In genomic region chr5:57258052-57258451, GRCh38 we compare ENCODE assay signal across 20 cellular contexts.
DNase-seq lines count a peak whose midpoint lies in the region; ATAC-seq and TF ChIP-seq lines count a peak whose summit lies in the region.
"Had no signal": no experiment of that assay in that cellular context is flagged by ENCODE, and none has a peak within 500 bp of the region (broad histone marks: within the 10 kb centered on the region; RNA-seq: fewer than 3 reads in every experiment).

No MANE protein-coding gene starts in this region.

- no peak for DNase-seq in activated CD8-positive, alpha-beta T cell treated with anti-CD3 and anti-CD28 coated beads for 36 hours
- DNase-seq in activated CD8-positive, alpha-beta T cell treated with anti-CD3 and anti-CD28 coated beads, Interleukin-2, amount 10 ng/mL, durations not matched to agents 7 days and 5 days: no peak
- no peak for DNase-seq in CD8-positive, alpha-beta memory T cell
- no peak for DNase-seq in activated naive CD8-positive, alpha-beta T cell treated with anti-CD3 and anti-CD28 coated beads for 36 hours
- no peak for DNase-seq in naive thymus-derived CD8-positive, alpha-beta T cell
- DNase-seq in occipital lobe (lab: John Stamatoyannopoulos, UW): no peak
- DNase-seq in COLO829 (ENCODE audit: low spot score): no peak
- no peak for DNase-seq in effector CD8-positive, alpha-beta T cell (lab: John Stamatoyannopoulos, UW)
- DNase-seq: DMS79 treated with DMSO at 0.1 percent for 48 hours, GDM1, KBM-7, NCI-H1092 treated with DMSO at 0.1 percent for 48 hours, NCI-H1694 treated with DMSO at 0.1 percent for 48 hours, NCI-H345, NCI-H69, PC-9 had no signal

- H3K9me3 ChIP-seq in CD8-positive, alpha-beta memory T cell (ENCODE audit: low read length): no peaks in the 10 kb centered on the region
- H3K9me3 ChIP-seq: A549 had no signal

- CTCF ChIA-PET in activated CD8-positive, alpha-beta T cell treated with anti-CD3 and anti-CD28 coated beads for 36 hours (lab: Charles Lee): no interaction called here
- CTCF ChIA-PET in activated CD8-positive, alpha-beta T cell treated with anti-CD3 and anti-CD28 coated beads, Interleukin-2, amount 10 ng/mL, durations not matched to agents 7 days and 5 days (lab: Charles Lee): no interaction called here
- CTCF ChIA-PET in CD8-positive, alpha-beta memory T cell (lab: Charles Lee): no interaction called here

- no peaks in the 10 kb centered on the region for H3K9me3 Mint-ChIP-seq in activated CD8-positive, alpha-beta T cell treated with anti-CD3 and anti-CD28 coated beads for 36 hours
- H3K9me3 Mint-ChIP-seq in activated CD8-positive, alpha-beta T cell treated with anti-CD3 and anti-CD28 coated beads, Interleukin-2, amount 10 ng/mL, durations not matched to agents 7 days and 5 days (ENCODE audit: insufficient read depth): no peaks in the 10 kb centered on the region
- no peaks in the 10 kb centered on the region for H3K9me3 Mint-ChIP-seq in CD8-positive, alpha-beta memory T cell
- H3K9me3 Mint-ChIP-seq in activated naive CD8-positive, alpha-beta T cell treated with anti-CD3 and anti-CD28 coated beads for 36 hours: no peaks in the 10 kb centered on the region
- no peaks in the 10 kb centered on the region for H3K9me3 Mint-ChIP-seq in naive thymus-derived CD8-positive, alpha-beta T cell
- H3K9me3 Mint-ChIP-seq: CD14-positive monocyte, GM23338 had no signal

- H3K27ac Mint-ChIP-seq in activated CD8-positive, alpha-beta T cell treated with anti-CD3 and anti-CD28 coated beads for 36 hours: peak overlapping the region; percentile 1
- H3K27ac Mint-ChIP-seq in activated CD8-positive, alpha-beta T cell treated with anti-CD3 and anti-CD28 coated beads, Interleukin-2, amount 10 ng/mL, durations not matched to agents 7 days and 5 days: no peak overlapping the region
- peak overlapping the region in 5 of 8 donors; percentile 2 to 85 (median 31) for H3K27ac Mint-ChIP-seq in CD8-positive, alpha-beta memory T cell
- H3K27ac Mint-ChIP-seq in activated naive CD8-positive, alpha-beta T cell treated with anti-CD3 and anti-CD28 coated beads for 36 hours: peak overlapping the region; percentile 9
- peak overlapping the region in 6 of 10 donors; percentile 4 to 73 (median 38) for H3K27ac Mint-ChIP-seq in naive thymus-derived CD8-positive, alpha-beta T cell
- H3K27ac Mint-ChIP-seq: GM23338 had no signal

- no peak for TF ChIP-seq CTCF in activated CD8-positive, alpha-beta T cell treated with anti-CD3 and anti-CD28 coated beads for 36 hours (IDR thresholded peaks at IDR 0.05)

- ATAC-seq in activated CD8-positive, alpha-beta T cell treated with anti-CD3 and anti-CD28 coated beads for 36 hours: no peak
- ATAC-seq in activated CD8-positive, alpha-beta T cell treated with anti-CD3 and anti-CD28 coated beads, Interleukin-2, amount 10 ng/mL, durations not matched to agents 7 days and 5 days: no peak
- ATAC-seq in naive thymus-derived CD8-positive, alpha-beta T cell: no peak
- ATAC-seq: A549, GM23338 had no signal

- H3K27me3 ChIP-seq in CD8-positive, alpha-beta memory T cell (ENCODE audit: insufficient read depth, low read length, poor library complexity, severe bottlenecking): no peaks in the 10 kb centered on the region

- POLR2A ChIA-PET in activated CD8-positive, alpha-beta T cell treated with anti-CD3 and anti-CD28 coated beads for 36 hours (lab: Charles Lee): no interaction called here
- POLR2A ChIA-PET in activated CD8-positive, alpha-beta T cell treated with anti-CD3 and anti-CD28 coated beads, Interleukin-2, amount 10 ng/mL, durations not matched to agents 7 days and 5 days (lab: Charles Lee): no interaction called here
- POLR2A ChIA-PET in CD8-positive, alpha-beta memory T cell (lab: Charles Lee): no interaction called here
- POLR2A ChIA-PET in naive thymus-derived CD8-positive, alpha-beta T cell (lab: Charles Lee): no interaction called here

- H3K4me1 Mint-ChIP-seq in activated CD8-positive, alpha-beta T cell treated with anti-CD3 and anti-CD28 coated beads for 36 hours (ENCODE audit: low read depth): peaks cover 47% of the 10 kb centered on the region
- peaks cover 8% of the 10 kb centered on the region for H3K4me1 Mint-ChIP-seq in activated CD8-positive, alpha-beta T cell treated with anti-CD3 and anti-CD28 coated beads, Interleukin-2, amount 10 ng/mL, durations not matched to agents 7 days and 5 days (ENCODE audit: low read depth)
- H3K4me1 Mint-ChIP-seq in CD8-positive, alpha-beta memory T cell: peaks cover 35 to 39% (median 38%) of the 10 kb centered on the region in 3 donors
- peaks cover 36% of the 10 kb centered on the region for H3K4me1 Mint-ChIP-seq in activated naive CD8-positive, alpha-beta T cell treated with anti-CD3 and anti-CD28 coated beads for 36 hours
- H3K4me1 Mint-ChIP-seq in naive thymus-derived CD8-positive, alpha-beta T cell: peaks cover 8 to 15% (median 13%) of the 10 kb centered on the region in 4 donors
- H3K4me1 Mint-ChIP-seq: GM23338 had no signal

- intact Hi-C loops in activated CD8-positive, alpha-beta T cell treated with anti-CD3 and anti-CD28 coated beads for 36 hours (cut with micrococcal nuclease): no loop called here

- no peaks in the 10 kb centered on the region for H3K27me3 Mint-ChIP-seq in activated CD8-positive, alpha-beta T cell treated with anti-CD3 and anti-CD28 coated beads for 36 hours
- H3K27me3 Mint-ChIP-seq in activated CD8-positive, alpha-beta T cell treated with anti-CD3 and anti-CD28 coated beads, Interleukin-2, amount 10 ng/mL, durations not matched to agents 7 days and 5 days (ENCODE audit: low read depth): no peaks in the 10 kb centered on the region
- H3K27me3 Mint-ChIP-seq in CD8-positive, alpha-beta memory T cell: no peaks in the 10 kb centered on the region
- H3K27me3 Mint-ChIP-seq in activated naive CD8-positive, alpha-beta T cell treated with anti-CD3 and anti-CD28 coated beads for 36 hours: no peaks in the 10 kb centered on the region
- H3K27me3 Mint-ChIP-seq in naive thymus-derived CD8-positive, alpha-beta T cell: no peaks in the 10 kb centered on the region

- H3K36me3 Mint-ChIP-seq in activated CD8-positive, alpha-beta T cell treated with anti-CD3 and anti-CD28 coated beads for 36 hours (ENCODE audit: low read depth): peaks cover 46% of the 10 kb centered on the region
- H3K36me3 Mint-ChIP-seq in activated CD8-positive, alpha-beta T cell treated with anti-CD3 and anti-CD28 coated beads, Interleukin-2, amount 10 ng/mL, durations not matched to agents 7 days and 5 days (ENCODE audit: low read depth): peaks cover 58% of the 10 kb centered on the region
- H3K36me3 Mint-ChIP-seq in CD8-positive, alpha-beta memory T cell: peaks cover 0 to 86% (median 16%) of the 10 kb centered on the region in 3 donors
- peaks cover 54% of the 10 kb centered on the region for H3K36me3 Mint-ChIP-seq in activated naive CD8-positive, alpha-beta T cell treated with anti-CD3 and anti-CD28 coated beads for 36 hours
- H3K36me3 Mint-ChIP-seq in naive thymus-derived CD8-positive, alpha-beta T cell: peaks cover 0 to 90% (median 15%) of the 10 kb centered on the region in 3 donors

- no peak overlapping the region for H3K4me3 Mint-ChIP-seq in activated CD8-positive, alpha-beta T cell treated with anti-CD3 and anti-CD28 coated beads for 36 hours
- no peak overlapping the region for H3K4me3 Mint-ChIP-seq in activated CD8-positive, alpha-beta T cell treated with anti-CD3 and anti-CD28 coated beads, Interleukin-2, amount 10 ng/mL, durations not matched to agents 7 days and 5 days
- H3K4me3 Mint-ChIP-seq in CD8-positive, alpha-beta memory T cell: no peak overlapping the region
- H3K4me3 Mint-ChIP-seq in activated naive CD8-positive, alpha-beta T cell treated with anti-CD3 and anti-CD28 coated beads for 36 hours: no peak overlapping the region
- H3K4me3 Mint-ChIP-seq in naive thymus-derived CD8-positive, alpha-beta T cell: no peak overlapping the region
- H3K4me3 Mint-ChIP-seq: CD14-positive monocyte, GM23338 had no signal

- peaks cover 51% of the 10 kb centered on the region for H3K36me3 ChIP-seq in CD8-positive, alpha-beta memory T cell (ENCODE audit: insufficient read depth, low read length)

- H3K27ac ChIP-seq in CD8-positive, alpha-beta memory T cell (ENCODE audit: low read depth, low read length): no peak overlapping the region
- H3K27ac ChIP-seq: A549, HL-60, PC-9 had no signal

- no peaks in the 10 kb centered on the region for H3K4me1 ChIP-seq in CD8-positive, alpha-beta memory T cell (ENCODE audit: insufficient read depth, low read length)
- H3K4me1 ChIP-seq: A549 had no signal

- H3K4me3 ChIP-seq in CD8-positive, alpha-beta memory T cell (ENCODE audit: low read length): no peak overlapping the region
- H3K4me3 ChIP-seq: A549, GM23338, PC-9 had no signal
